In genomic region chr16:10876305-10876704, GRCh38 we compare ENCODE assay signal across 2 cellular contexts.
TF ChIP-seq lines count a peak whose summit lies in the region.

No MANE protein-coding gene starts in this region.

TF ChIP-seq in HCT116, 20 proteins besides CTCF, POLR2A, EP300 and RAD21:
- TF ChIP-seq JUND (IDR thresholded peaks at IDR 0.05) = no peak

TF ChIP-seq in HEK293T, 16 proteins besides CTCF, POLR2A, EP300 and RAD21:
- no peak for TF ChIP-seq TARDBP (IDR thresholded peaks at IDR 0.05)
- no peak for TF ChIP-seq ZNF384 (IDR thresholded peaks at IDR 0.05)
- TF ChIP-seq LEF1 (IDR thresholded peaks at IDR 0.05; ENCODE audit: borderline replicate concordance) = no peak
- no peak for TF ChIP-seq ARNT (IDR thresholded peaks at IDR 0.05)
- no peak for TF ChIP-seq CTBP1 (IDR thresholded peaks at IDR 0.05; ENCODE audit: borderline replicate concordance)
- TF ChIP-seq FOXK2 (IDR thresholded peaks at IDR 0.05) = no peak
- TF ChIP-seq L3MBTL2 (conservative IDR thresholded peaks at IDR 0.05) = no peak
- TF ChIP-seq PKNOX1 (IDR thresholded peaks at IDR 0.05) = no peak
- TF ChIP-seq FOXM1 (IDR thresholded peaks at IDR 0.05; ENCODE audit: borderline replicate concordance) = no peak
- TF ChIP-seq FOXA1 (IDR thresholded peaks at IDR 0.05) = no peak
- no peak for TF ChIP-seq NFRKB (IDR thresholded peaks at IDR 0.05)
- TF ChIP-seq BHLHE40 (IDR thresholded peaks at IDR 0.05; ENCODE audit: borderline replicate concordance) = no peak
- no peak for TF ChIP-seq HDGF (IDR thresholded peaks at IDR 0.05; ENCODE audit: borderline replicate concordance)
- no peak for TF ChIP-seq SUZ12 (IDR thresholded peaks at IDR 0.05)
- TF ChIP-seq ELF4 (IDR thresholded peaks at IDR 0.05) = no peak
- no peak for TF ChIP-seq SP1 (IDR thresholded peaks at IDR 0.05)
TF ChIP-seq in HEK293T: peak in this region for 0.
